7 cellular contexts compared by ENCODE assay signal in the genomic region with DNA sequence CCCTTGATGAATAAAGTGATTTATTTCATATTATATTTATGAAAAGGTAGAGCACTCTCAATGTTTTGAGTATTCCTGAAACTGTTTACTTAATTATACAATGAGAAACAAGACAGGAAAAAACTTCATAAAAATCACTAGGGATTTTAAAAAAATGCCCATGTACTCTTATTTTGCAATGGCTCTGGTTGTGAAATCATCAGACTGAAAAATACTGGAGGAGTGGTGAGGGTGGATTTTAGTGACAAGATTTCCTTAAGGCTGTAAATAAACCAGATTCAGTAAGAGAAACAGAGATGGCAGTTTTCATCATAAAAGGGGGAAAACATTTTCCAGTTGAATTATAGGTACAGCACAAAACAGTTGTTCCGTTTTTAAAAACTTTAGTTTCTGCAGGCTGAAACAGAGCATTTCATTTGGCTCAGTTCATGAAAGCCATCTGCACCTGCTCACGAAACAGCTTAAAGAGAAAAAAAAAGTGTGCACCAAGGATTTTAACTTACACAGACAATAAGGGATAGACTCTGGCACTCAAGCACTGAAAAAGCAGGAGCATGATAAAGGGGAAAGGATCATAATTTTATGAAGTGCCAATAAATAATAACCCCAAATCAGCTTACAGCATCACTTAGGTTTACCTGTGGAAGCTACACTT.
DNase-seq lines count a peak whose midpoint lies in the region; ATAC-seq and TF ChIP-seq lines count a peak whose summit lies in the region.

No MANE protein-coding gene starts in this region.

- intact Hi-C loops in spleen (cut with DNase I; ENCODE audit: low total_unique reads) (no loop called here), mucosa of descending colon (cut with DNase I, micrococcal nuclease) (no loop called here)

- TF ChIP-seq POLR2A in spleen (IDR thresholded peaks at IDR 0.05) = no peak

- H3K36me3 Mint-ChIP-seq in glutamatergic neuron (ENCODE audit: unreplicated experiment) = no peaks in the 10 kb centered on the region

- H3K4me1 Mint-ChIP-seq in glutamatergic neuron (ENCODE audit: low read depth, unreplicated experiment) = peaks cover 8% of the 10 kb centered on the region

- H3K4me1 ChIP-seq in HUES48 (ENCODE audit: control insufficient read depth, insufficient read depth, low read length) = peaks cover 35% of the 10 kb centered on the region
- H3K4me1 ChIP-seq in spleen = peaks cover 27 to 81% (median 47%) of the 10 kb centered on the region in 6 donors
- peaks cover 17% of the 10 kb centered on the region for H3K4me1 ChIP-seq in mucosa of descending colon (ENCODE audit: low read depth)

- H3K9me3 ChIP-seq in HUES48 (ENCODE audit: control insufficient read depth, insufficient read depth, low read length) = no peaks in the 10 kb centered on the region
- no peaks in the 10 kb centered on the region for H3K9me3 ChIP-seq in spleen
- no peaks in the 10 kb centered on the region for H3K9me3 ChIP-seq in mucosa of descending colon

- H3K4me3 Mint-ChIP-seq in glutamatergic neuron (ENCODE audit: unreplicated experiment) = peak overlapping the region; percentile 76

- H3K9me3 Mint-ChIP-seq in glutamatergic neuron (ENCODE audit: unreplicated experiment) = peaks cover 2% of the 10 kb centered on the region

- ATAC-seq in HG02588 (IDR thresholded peaks at IDR 0.05; ENCODE audit: unreplicated experiment) (no peak), mucosa of descending colon (no peak)

- no peaks in the 10 kb centered on the region for H3K36me3 ChIP-seq in HUES48 (ENCODE audit: control insufficient read depth, insufficient read depth, low read length)
- no peaks in the 10 kb centered on the region for H3K36me3 ChIP-seq in spleen
- H3K36me3 ChIP-seq in mucosa of descending colon (ENCODE audit: low read depth) = no peaks in the 10 kb centered on the region

- peak overlapping the region; percentile 55; the same call in 1 of the 2 replicates for H3K4me3 ChIP-seq in HUES48 (ENCODE audit: low read depth, low read length)
- peak overlapping the region in 6 of 8 donors; percentile 32 to 68 (median 40) for H3K4me3 ChIP-seq in spleen
- H3K4me3 ChIP-seq in mucosa of descending colon = no peak overlapping the region

- WGBS in spleen, 5 donors = 30 to 45% (median 41%) methylated on average over 2 of the region's 2 CpGs

- TF ChIP-seq CTCF in VCaP (conservative IDR thresholded peaks at IDR 0.05) (no peak), glutamatergic neuron (IDR thresholded peaks at IDR 0.05; ENCODE audit: partially characterized antibody, unreplicated experiment) (no peak), spleen (IDR thresholded peaks at IDR 0.05 in 8 of 11, conservative IDR thresholded peaks at IDR 0.05 in 3 of 11) (no peak), mucosa of descending colon (IDR thresholded peaks at IDR 0.05) (no peak)

- H3K27me3 ChIP-seq in HUES48 (ENCODE audit: control insufficient read depth, insufficient read depth, low read length) = no peaks in the 10 kb centered on the region
- no peaks in the 10 kb centered on the region for H3K27me3 ChIP-seq in spleen (replicated peaks in 1 of 7)

- H3K9ac ChIP-seq in HUES48 (ENCODE audit: low read depth, low read length) = peak overlapping the region; percentile 64

- peak overlapping the region; percentile 68 for H3K27ac ChIP-seq in HUES48 (ENCODE audit: low read depth, low read length)
- H3K27ac ChIP-seq in VCaP = peak overlapping the region; percentile 92
- H3K27ac ChIP-seq in spleen = peak overlapping the region; percentile 82 to 94 (median 90)

- H3K27ac Mint-ChIP-seq in glutamatergic neuron (ENCODE audit: unreplicated experiment) = peak overlapping the region; percentile 93

- DNase-seq in glutamatergic neuron = no peak
- DNase-seq in spleen = no peak
- no peak for DNase-seq in dermis blood vessel endothelial cell
- DNase-seq in mucosa of descending colon = no peak

- no peaks in the 10 kb centered on the region for H3K27me3 Mint-ChIP-seq in glutamatergic neuron (ENCODE audit: unreplicated experiment)
